Comparison of ENCODE assay signal across 1 cellular context in the genomic region with DNA sequence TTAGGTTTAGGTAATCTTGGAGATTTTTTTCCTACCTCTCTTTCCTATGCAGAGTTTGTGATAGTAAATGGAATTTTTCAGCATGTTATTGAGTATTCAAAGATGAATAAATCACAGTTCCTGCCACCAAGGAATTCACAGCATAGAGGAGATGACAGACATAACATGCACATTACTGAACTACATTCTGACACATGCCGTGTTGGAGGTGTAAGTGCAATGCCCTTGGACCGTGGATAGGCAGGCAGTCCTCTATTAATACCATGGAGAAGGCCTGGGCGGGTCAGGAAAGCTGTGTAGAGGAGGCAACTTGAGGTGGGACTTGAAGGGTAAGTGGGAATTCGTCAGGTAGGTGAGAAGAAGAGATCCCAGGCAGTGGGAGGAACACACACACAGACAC.
TF ChIP-seq lines count a peak whose summit lies in the region.

No MANE protein-coding gene starts in this region.

TF ChIP-seq in WTC11, 78 proteins besides CTCF, POLR2A, EP300 and RAD21 (continued from another document):
- TF ChIP-seq ZNF423 (CRISPR knock-in tag; IDR thresholded peaks at IDR 0.05) (no peak), RORB (CRISPR knock-in tag; IDR thresholded peaks at IDR 0.05) (no peak), ZNF416 (CRISPR knock-in tag; IDR thresholded peaks at IDR 0.05) (no peak), AR (CRISPR knock-in tag; IDR thresholded peaks at IDR 0.05) (no peak), KAT7 (CRISPR knock-in tag; IDR thresholded peaks at IDR 0.05; ENCODE audit: borderline replicate concordance) (no peak), CREB1 (CRISPR knock-in tag; IDR thresholded peaks at IDR 0.05) (no peak), ZNF317 (CRISPR knock-in tag; IDR thresholded peaks at IDR 0.05; ENCODE audit: borderline replicate concordance, low read depth) (no peak), OVOL2 (CRISPR knock-in tag; IDR thresholded peaks at IDR 0.05; ENCODE audit: borderline replicate concordance) (no peak)
- TF ChIP-seq, protein P1, sequence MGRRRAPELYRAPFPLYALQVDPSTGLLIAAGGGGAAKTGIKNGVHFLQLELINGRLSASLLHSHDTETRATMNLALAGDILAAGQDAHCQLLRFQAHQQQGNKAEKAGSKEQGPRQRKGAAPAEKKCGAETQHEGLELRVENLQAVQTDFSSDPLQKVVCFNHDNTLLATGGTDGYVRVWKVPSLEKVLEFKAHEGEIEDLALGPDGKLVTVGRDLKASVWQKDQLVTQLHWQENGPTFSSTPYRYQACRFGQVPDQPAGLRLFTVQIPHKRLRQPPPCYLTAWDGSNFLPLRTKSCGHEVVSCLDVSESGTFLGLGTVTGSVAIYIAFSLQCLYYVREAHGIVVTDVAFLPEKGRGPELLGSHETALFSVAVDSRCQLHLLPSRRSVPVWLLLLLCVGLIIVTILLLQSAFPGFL (CRISPR knock-in tag; IDR thresholded peaks at IDR 0.05; ENCODE audit: borderline replicate concordance), result no peak
